ENCODE assay signal across 2 cellular contexts in genomic region chr1:39799770-39800470, GRCh38.
TF ChIP-seq lines count a peak whose summit lies in the region.

No MANE protein-coding gene starts in this region.

TF ChIP-seq in A549, 52 proteins besides CTCF, POLR2A, EP300 and RAD21 (continued from another document):
- no peak for TF ChIP-seq FOSL2 (IDR thresholded peaks at IDR 0.05)
- TF ChIP-seq FOSL2 (CRISPR knock-in tag; IDR thresholded peaks at IDR 0.05) = peak; percentile 46; the same call in 1 of the 2 replicates
- peak; percentile 42 for TF ChIP-seq SMC3 (IDR thresholded peaks at IDR 0.05)

TF ChIP-seq in HepG2, 621 proteins besides CTCF, POLR2A, EP300 and RAD21 (continued from another document):
- no peak for TF ChIP-seq UBTF (CRISPR knock-in tag; IDR thresholded peaks at IDR 0.05)
- no peak for TF ChIP-seq ZMAT5 (CRISPR knock-in tag; IDR thresholded peaks at IDR 0.05; ENCODE audit: borderline replicate concordance, low read depth)
- TF ChIP-seq SAP130 (CRISPR knock-in tag; IDR thresholded peaks at IDR 0.05; ENCODE audit: low read depth) = 0 out of 2 replicates have a peak, but pooled peaks have one; percentile 20
- TF ChIP-seq TBX3 (IDR thresholded peaks at IDR 0.05; ENCODE audit: borderline replicate concordance) = peak; percentile 70; the same call in 1 of the 2 replicates
- TF ChIP-seq RBM22 (optimal IDR thresholded peaks at IDR 0.05; ENCODE audit: low read length) = no peak
- TF ChIP-seq NR2F6 (IDR thresholded peaks at IDR 0.05) = 0 out of 2 replicates have a peak, but pooled peaks have one; percentile 11
- TF ChIP-seq NR2F6 (CRISPR knock-in tag; IDR thresholded peaks at IDR 0.05) = 0 out of 2 replicates have a peak, but pooled peaks have one; percentile 12
- 0 out of 2 replicates have a peak, but pooled peaks have one; percentile 11 for TF ChIP-seq KLF6 (CRISPR knock-in tag; IDR thresholded peaks at IDR 0.05)
- no peak for TF ChIP-seq ZNF142 (CRISPR knock-in tag; IDR thresholded peaks at IDR 0.05)
- TF ChIP-seq ZNF768 (CRISPR knock-in tag; IDR thresholded peaks at IDR 0.05) = peak; percentile 51; the same call in 1 of the 2 replicates
- peak; percentile 13; the same call in 1 of the 2 replicates for TF ChIP-seq RARA (CRISPR knock-in tag; IDR thresholded peaks at IDR 0.05)
- no peak for TF ChIP-seq PRPF4 (IDR thresholded peaks at IDR 0.05; ENCODE audit: low read depth, low read length, poor library complexity, severe bottlenecking)
- TF ChIP-seq NR2F1 (CRISPR knock-in tag; IDR thresholded peaks at IDR 0.05) = peak in 1 of 2 experiments; percentile 26; a peak in 1 of 4 replicates
- no peak for TF ChIP-seq ZNF24 (IDR thresholded peaks at IDR 0.05)
- no peak for TF ChIP-seq CBFB (CRISPR knock-in tag; IDR thresholded peaks at IDR 0.05)
- peak; percentile 62 for TF ChIP-seq STAG1 (CRISPR knock-in tag; IDR thresholded peaks at IDR 0.05)
- no peak for TF ChIP-seq ZSCAN20 (CRISPR knock-in tag; IDR thresholded peaks at IDR 0.05; ENCODE audit: borderline replicate concordance)
- TF ChIP-seq ZNF720 (CRISPR knock-in tag; IDR thresholded peaks at IDR 0.05) = no peak
- TF ChIP-seq ZNF317 (CRISPR knock-in tag; IDR thresholded peaks at IDR 0.05) = no peak
- TF ChIP-seq KMT2B (CRISPR knock-in tag; IDR thresholded peaks at IDR 0.05) = no peak
- no peak for TF ChIP-seq YY1 (IDR thresholded peaks at IDR 0.05; ENCODE audit: insufficient read depth, insufficient replicate concordance, low read depth, low read length)
- TF ChIP-seq REL (CRISPR knock-in tag; conservative IDR thresholded peaks at IDR 0.05) = no peak
- no peak for TF ChIP-seq KMT2A (CRISPR knock-in tag; IDR thresholded peaks at IDR 0.05)
- 0 out of 2 replicates have a peak, but pooled peaks have one; percentile 21 for TF ChIP-seq FOXA1 (IDR thresholded peaks at IDR 0.05)
- TF ChIP-seq FOXA1 (CRISPR knock-in tag; IDR thresholded peaks at IDR 0.05) = 0 out of 2 replicates have a peak, but pooled peaks have one; percentile 28
- TF ChIP-seq ONECUT2 (CRISPR knock-in tag; IDR thresholded peaks at IDR 0.05) = no peak
- no peak for TF ChIP-seq SALL2 (CRISPR knock-in tag; IDR thresholded peaks at IDR 0.05)
- 0 out of 2 replicates have a peak, but pooled peaks have one; percentile 16 for TF ChIP-seq FOXA3 (CRISPR knock-in tag; IDR thresholded peaks at IDR 0.05)
- no peak for TF ChIP-seq ZNF572 (CRISPR knock-in tag; IDR thresholded peaks at IDR 0.05)
- TF ChIP-seq AGO2 (optimal IDR thresholded peaks at IDR 0.05; ENCODE audit: low read depth, low read length) = no peak
- TF ChIP-seq MXI1 (IDR thresholded peaks at IDR 0.05; ENCODE audit: borderline replicate concordance, low read depth, low read length) = no peak; the same call in 2 of the 3 replicates
- peak; percentile 14; the same call in 1 of the 2 replicates for TF ChIP-seq HMG20A (CRISPR knock-in tag; IDR thresholded peaks at IDR 0.05; ENCODE audit: borderline replicate concordance)
- 0 out of 2 replicates have a peak, but pooled peaks have one; percentile 33 for TF ChIP-seq NR2C2 (CRISPR knock-in tag; IDR thresholded peaks at IDR 0.05; ENCODE audit: borderline replicate concordance)
- peak; percentile 50; the same call in 1 of the 2 replicates for TF ChIP-seq ARID3A (IDR thresholded peaks at IDR 0.05; ENCODE audit: low read depth, low read length)
- TF ChIP-seq ZFP90 (CRISPR knock-in tag; IDR thresholded peaks at IDR 0.05; ENCODE audit: borderline replicate concordance) = no peak
- TF ChIP-seq FOXP1 (IDR thresholded peaks at IDR 0.05) = no peak
- TF ChIP-seq FOXP1 (CRISPR knock-in tag; IDR thresholded peaks at IDR 0.05) = 0 out of 2 replicates have a peak, but pooled peaks have one; percentile 22
- no peak for TF ChIP-seq RFX3 (CRISPR knock-in tag; IDR thresholded peaks at IDR 0.05)
- TF ChIP-seq BCL3 (CRISPR knock-in tag; IDR thresholded peaks at IDR 0.05) = no peak
